11 cellular contexts compared by ENCODE assay signal in genomic region chr10:132482090-132482489, GRCh38. TPM values are rescaled to one million over a fixed set of nuclear protein-coding genes. Genes with fewer than 3 reads are reported as not detected.
DNase-seq lines count a peak whose midpoint lies in the region; ATAC-seq and TF ChIP-seq lines count a peak whose summit lies in the region.
"Had no signal": no experiment of that assay in that cellular context is flagged by ENCODE, and none has a peak within 500 bp of the region (broad histone marks: within the 10 kb centered on the region; RNA-seq: fewer than 3 reads in every experiment).

No MANE protein-coding gene starts in this region.

- no peaks in the 10 kb centered on the region for H3K9me3 ChIP-seq in suprapubic skin
- H3K9me3 ChIP-seq: thoracic aorta had no signal

- no peak overlapping the region for H3K4me3 Mint-ChIP-seq in stimulated activated effector memory CD8-positive, alpha-beta T cell treated with anti-CD3 and anti-CD28 coated beads, Interleukin-12 subunit alpha, Interleukin-12 subunit beta, amount 100 ng/mL, for 72 hours
- H3K4me3 Mint-ChIP-seq: activated CD8-positive, alpha-beta memory T cell treated with anti-CD3 and anti-CD28 coated beads, Interleukin-2, amount 10 ng/mL, durations not matched to agents 7 days and 5 days had no signal

- H3K27me3 ChIP-seq in brain microvascular endothelial cell (replicated peaks) (no peaks in the 10 kb centered on the region), suprapubic skin (no peaks in the 10 kb centered on the region)

- H3K27ac Mint-ChIP-seq in stimulated activated effector memory CD8-positive, alpha-beta T cell treated with anti-CD3 and anti-CD28 coated beads, Interleukin-12 subunit alpha, Interleukin-12 subunit beta, amount 100 ng/mL, for 72 hours: no peak overlapping the region
- H3K27ac Mint-ChIP-seq: activated CD8-positive, alpha-beta memory T cell treated with anti-CD3 and anti-CD28 coated beads, Interleukin-2, amount 10 ng/mL, durations not matched to agents 7 days and 5 days had no signal

- H3K9me3 Mint-ChIP-seq in stimulated activated effector memory CD8-positive, alpha-beta T cell treated with anti-CD3 and anti-CD28 coated beads, Interleukin-12 subunit alpha, Interleukin-12 subunit beta, amount 100 ng/mL, for 72 hours: no peaks in the 10 kb centered on the region

- in situ Hi-C loops in brain microvascular endothelial cell (cut with HindIII; ENCODE audit: low pct_ligation_motif_present, low sequenced_read_pairs): no loop called here

- DNase-seq in HS-27A (ENCODE audit: low read depth) (peak; percentile 51), brain microvascular endothelial cell (peak; percentile 72), iris pigment epithelial cell (ENCODE audit: low read depth) (peak; percentile 81), suprapubic skin (ENCODE audit: low spot score in 2 of 2) (peak; percentile 65 to 78), DMS 273 (lab: John Stamatoyannopoulos, UW; ENCODE audit: unreplicated experiment) (no peak), NCI-H345 treated with DMSO at 0.1 percent for 48 hours (lab: John Stamatoyannopoulos, UW; ENCODE audit: unreplicated experiment) (no peak)
- no peak for DNase-seq in stimulated activated effector memory CD8-positive, alpha-beta T cell treated with anti-CD3 and anti-CD28 coated beads, Interleukin-12 subunit alpha, Interleukin-12 subunit beta, amount 100 ng/mL, for 72 hours (ENCODE audit: low spot score in 2 of 2)
- DNase-seq: activated CD8-positive, alpha-beta memory T cell treated with anti-CD3 and anti-CD28 coated beads, Interleukin-2, amount 10 ng/mL, durations not matched to agents 7 days and 5 days had no signal

- H3K4me1 Mint-ChIP-seq in stimulated activated effector memory CD8-positive, alpha-beta T cell treated with anti-CD3 and anti-CD28 coated beads, Interleukin-12 subunit alpha, Interleukin-12 subunit beta, amount 100 ng/mL, for 72 hours: no peaks in the 10 kb centered on the region
- H3K4me1 Mint-ChIP-seq: activated CD8-positive, alpha-beta memory T cell treated with anti-CD3 and anti-CD28 coated beads, Interleukin-2, amount 10 ng/mL, durations not matched to agents 7 days and 5 days had no signal

- H3K36me3 ChIP-seq in brain microvascular endothelial cell (replicated peaks): no peaks in the 10 kb centered on the region
- H3K36me3 ChIP-seq in suprapubic skin: no peaks in the 10 kb centered on the region
- H3K36me3 ChIP-seq: thoracic aorta had no signal

- H3K36me3 Mint-ChIP-seq in stimulated activated effector memory CD8-positive, alpha-beta T cell treated with anti-CD3 and anti-CD28 coated beads, Interleukin-12 subunit alpha, Interleukin-12 subunit beta, amount 100 ng/mL, for 72 hours: no peaks in the 10 kb centered on the region
- H3K36me3 Mint-ChIP-seq: activated CD8-positive, alpha-beta memory T cell treated with anti-CD3 and anti-CD28 coated beads, Interleukin-2, amount 10 ng/mL, durations not matched to agents 7 days and 5 days had no signal

- H3K4me1 ChIP-seq in suprapubic skin: peaks cover 29% of the 10 kb centered on the region

- no peak for TF ChIP-seq CTCF in brain microvascular endothelial cell (IDR thresholded peaks at IDR 0.05; ENCODE audit: low read depth, low read length, missing control alignments)
- no peak for TF ChIP-seq CTCF in suprapubic skin (IDR thresholded peaks at IDR 0.05)

- WGBS in suprapubic skin: 18% methylated on average over 6 of the region's 6 CpGs

- no peak for TF ChIP-seq POLR2A in suprapubic skin (IDR thresholded peaks at IDR 0.05)

- H3K4me3 ChIP-seq in brain microvascular endothelial cell (ENCODE audit: low read depth, low read length) (no peak overlapping the region), suprapubic skin (no peak overlapping the region)
- H3K4me3 ChIP-seq: GM12878, thoracic aorta had no signal

- no peak for ATAC-seq in HG02678 (IDR thresholded peaks at IDR 0.05; ENCODE audit: unreplicated experiment)
- no peak for ATAC-seq in stimulated activated effector memory CD8-positive, alpha-beta T cell treated with anti-CD3 and anti-CD28 coated beads, Interleukin-12 subunit alpha, Interleukin-12 subunit beta, amount 100 ng/mL, for 72 hours
- ATAC-seq: activated CD8-positive, alpha-beta memory T cell treated with anti-CD3 and anti-CD28 coated beads, Interleukin-2, amount 10 ng/mL, durations not matched to agents 7 days and 5 days; GM12878 had no signal

- peak; percentile 80 for TF ChIP-seq EP300 in suprapubic skin (IDR thresholded peaks at IDR 0.05)

- no peak overlapping the region for H3K27ac ChIP-seq in brain microvascular endothelial cell
- H3K27ac ChIP-seq in suprapubic skin: peak overlapping the region; percentile 86

RNA-seq across cellular contexts. Expression of gene INPP5A, which starts 55.5 kb away (rescaled TPM):
- total RNA-seq in suprapubic skin: 10 to 100 TPM; 28.1 to 39.1 (median 32.3) TPM

Comparison
In these comparisons a context has a peak if more than half of its experiments do, and no peak if none do; other contexts are left out.
1. DNase-seq: peak in HS-27A (single experiment), brain microvascular endothelial cell (single experiment), iris pigment epithelial cell (single experiment) and suprapubic skin (2 of 2); none in DMS 273 (single experiment), stimulated activated effector memory CD8-positive, alpha-beta T cell treated with anti-CD3 and anti-CD28 coated beads, Interleukin-12 subunit alpha, Interleukin-12 subunit beta, amount 100 ng/mL, for 72 hours (0 of 2) and NCI-H345 treated with DMSO at 0.1 percent for 48 hours (single experiment).